Comparison of ENCODE assay signal across 8 cellular contexts in the genomic region with DNA sequence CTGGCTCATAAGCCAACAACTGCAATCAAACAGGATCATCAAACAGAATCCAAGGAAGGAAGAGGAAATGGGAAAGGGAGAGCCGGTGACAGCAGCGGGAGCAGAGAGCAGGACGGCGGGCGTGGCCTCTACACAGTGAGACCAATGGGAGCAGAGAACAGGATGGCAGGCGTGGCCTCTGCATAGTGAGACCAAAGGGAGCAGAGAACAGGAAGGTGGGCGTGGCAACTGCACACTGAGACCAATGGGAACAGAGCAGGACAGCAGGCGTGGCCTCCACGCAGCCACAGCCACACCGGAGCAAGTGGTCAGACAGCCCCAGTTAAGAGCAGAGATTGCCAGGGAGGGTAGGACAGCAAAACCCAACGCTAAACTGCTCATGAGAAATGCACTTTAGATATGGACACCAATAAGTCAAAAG. TPM values are rescaled to one million over a fixed set of nuclear protein-coding genes. Genes with fewer than 3 reads are reported as not detected.
A peak's percentile ranks its signal among the peaks of the same experiment; 100 is the strongest.
DNase-seq lines count a peak whose midpoint lies in the region; ATAC-seq and TF ChIP-seq lines count a peak whose summit lies in the region.

No MANE protein-coding gene starts in this region.

- H3K4me3 Mint-ChIP-seq in T-helper 2 cell treated with Interferon-gamma antibody and Interleukin-4, amounts not matched to agents 5 μg/mL and 100 μg/mL, for 36 hours, result no peak overlapping the region

- H3K4me1 ChIP-seq in aorta (ENCODE audit: control insufficient read depth in 1 of 2, insufficient read depth in 2 of 2, low read length in 2 of 2), result no peaks in the 10 kb centered on the region

- peaks cover 13% of the 10 kb centered on the region for H3K4me1 Mint-ChIP-seq in T-helper 2 cell treated with Interferon-gamma antibody and Interleukin-4, amounts not matched to agents 5 μg/mL and 100 μg/mL, for 36 hours (ENCODE audit: low read depth)

- no peaks in the 10 kb centered on the region for H3K27me3 ChIP-seq in aorta (ENCODE audit: control insufficient read depth in 1 of 2, insufficient read depth in 2 of 2, low read length in 1 of 2)

- H3K27me3 Mint-ChIP-seq in T-helper 2 cell treated with Interferon-gamma antibody and Interleukin-4, amounts not matched to agents 5 μg/mL and 100 μg/mL, for 36 hours (ENCODE audit: low read depth), result peaks cover 19% of the 10 kb centered on the region

- no peak for TF ChIP-seq POLR2A in erythroblast (IDR thresholded peaks at IDR 0.05; ENCODE audit: low read length)

- intact Hi-C loops in aorta (cut with DNase I), result loop anchor here in 1 of 2 donors (10.0 kb wide), 1 partner anchor 99 kb away; a partner anchor contains a TSS

- H3K4me3 ChIP-seq in aorta (ENCODE audit: low read length in 2 of 2), result no peak overlapping the region

- H3K27ac Mint-ChIP-seq in T-helper 2 cell treated with Interferon-gamma antibody and Interleukin-4, amounts not matched to agents 5 μg/mL and 100 μg/mL, for 36 hours, result no peak overlapping the region

- H3K27ac ChIP-seq in aorta (ENCODE audit: low read depth in 1 of 2, low read length in 2 of 2), result no peak overlapping the region

- H3K36me3 Mint-ChIP-seq in T-helper 2 cell treated with Interferon-gamma antibody and Interleukin-4, amounts not matched to agents 5 μg/mL and 100 μg/mL, for 36 hours (ENCODE audit: low read depth), result no peaks in the 10 kb centered on the region

- no peaks in the 10 kb centered on the region for H3K36me3 ChIP-seq in aorta (ENCODE audit: control insufficient read depth in 1 of 2, insufficient read depth in 2 of 2, low read length in 1 of 2)

- peak; percentile 81 for ATAC-seq in GM21515 (IDR thresholded peaks at IDR 0.05; ENCODE audit: unreplicated experiment)
- peak; percentile 92 for ATAC-seq in aorta (ENCODE audit: low FRiP score)
- no peak for ATAC-seq in GM21737 (IDR thresholded peaks at IDR 0.05; ENCODE audit: unreplicated experiment)

- WGBS in aorta, 2 donors, result 22 to 43% methylated on average over 11 of the region's 11 CpGs

- no peaks in the 10 kb centered on the region for H3K9me3 ChIP-seq in aorta (ENCODE audit: control insufficient read depth, low read length)

- no peaks in the 10 kb centered on the region for H3K9me3 Mint-ChIP-seq in T-helper 2 cell treated with Interferon-gamma antibody and Interleukin-4, amounts not matched to agents 5 μg/mL and 100 μg/mL, for 36 hours

- peak; percentile 90 for DNase-seq in COLO829 (ENCODE audit: low spot score)
- peak; percentile 97 for DNase-seq in NCI-H1436 (lab: John Stamatoyannopoulos, UW)
- DNase-seq in T-helper 2 cell treated with Interferon-gamma antibody and Interleukin-4, amounts not matched to agents 5 μg/mL and 100 μg/mL, for 36 hours (ENCODE audit: low spot score), result peak; percentile 18
- peak; percentile 23 to 47 for DNase-seq in erythroblast (lab: John Stamatoyannopoulos, UW)
- DNase-seq in mucosa of gallbladder (ENCODE audit: low spot score), result peak; percentile 95
- peak; percentile 92 for DNase-seq in aorta

RNA-seq across cellular contexts. Expression of a gene that starts 16.4 kb away (rescaled TPM):
- total RNA-seq in mucosa of gallbladder (not detected), aorta (1 to 10 TPM in 1 of 2 donors, not detected in 1; 1.2 TPM)
- under 1 TPM in 1 of 2 donors, not detected in 1; 0.59 TPM for polyA plus RNA-seq in aorta

RNA-seq across cellular contexts. Expression of a gene that starts 24.6 kb away (rescaled TPM):
- not detected for total RNA-seq in mucosa of gallbladder
- under 1 TPM in 1 of 2 donors, not detected in 1; 0.27 TPM for total RNA-seq in aorta
- polyA plus RNA-seq in aorta, result not detected

Comparison
In these comparisons a context has a peak if more than half of its experiments do, and no peak if none do; other contexts are left out.
1. DNase-seq: peak in every context shown above with its lines; median percentile 97 in NCI-H1436; 95 in mucosa of gallbladder; 92 in aorta; 90 in COLO829; 35 in erythroblast; 18 in T-helper 2 cell treated with Interferon-gamma antibody and Interleukin-4, amounts not matched to agents 5 μg/mL and 100 μg/mL, for 36 hours.